In genomic region chr6:131908787-131909186, GRCh38 we compare ENCODE assay signal across 11 cellular contexts. TPM values are rescaled to one million over a fixed set of nuclear protein-coding genes. Genes with fewer than 3 reads are reported as not detected.
"Had no signal": no experiment of that assay in that cellular context is flagged by ENCODE, and none has a peak within 500 bp of the region (broad histone marks: within the 10 kb centered on the region; RNA-seq: fewer than 3 reads in every experiment).

No MANE protein-coding gene starts in this region.

RNA-seq across cellular contexts. Expression of gene CCN2, which starts 42.4 kb away (rescaled TPM):
- total RNA-seq: activated CD4-positive, alpha-beta memory T cell treated with anti-CD3 and anti-CD28 coated beads for 36 hours; activated CD4-positive, alpha-beta memory T cell treated with anti-CD3 and anti-CD28 coated beads, Interleukin-2, amount 10 ng/mL, durations not matched to agents 7 days and 5 days; activated CD4-positive, alpha-beta T cell treated with anti-CD3 and anti-CD28 coated beads for 36 hours; activated CD4-positive, alpha-beta T cell treated with anti-CD3 and anti-CD28 coated beads, Interleukin-2, amount 10 ng/mL, durations not matched to agents 24 days and 14 days; activated CD4-positive, alpha-beta T cell treated with anti-CD3 and anti-CD28 coated beads, Interleukin-2, amount 10 ng/mL, durations not matched to agents 7 days and 5 days; activated CD8-positive, alpha-beta memory T cell treated with anti-CD3 and anti-CD28 coated beads for 36 hours; activated CD8-positive, alpha-beta memory T cell treated with anti-CD3 and anti-CD28 coated beads, Interleukin-2, amount 10 ng/mL, durations not matched to agents 7 days and 5 days; activated CD8-positive, alpha-beta T cell treated with anti-CD3 and anti-CD28 coated beads for 36 hours; activated CD8-positive, alpha-beta T cell treated with anti-CD3 and anti-CD28 coated beads, Interleukin-2, amount 10 ng/mL, durations not matched to agents 7 days and 5 days; T-helper 1 cell treated with Interleukin-12 subunit alpha and Interleukin-12 subunit beta and Interleukin-4 antibody, amounts not matched to agents 30 ng/mL and 1 ng/mL, for 36 hours; T-helper 2 cell treated with Interferon-gamma antibody and Interleukin-4, amounts not matched to agents 100 ng/mL and 5 ng/mL, for 36 hours had no signal
